In genomic region chr1:230403442-230403841, GRCh38 we compare ENCODE assay signal across 1 cellular context.
TF ChIP-seq lines count a peak whose summit lies in the region.

No MANE protein-coding gene starts in this region.

TF ChIP-seq in K562, 482 proteins besides CTCF, POLR2A, EP300 and RAD21 (continued from another document):
- no peak for TF ChIP-seq THAP12 (CRISPR knock-in tag; IDR thresholded peaks at IDR 0.05)
- TF ChIP-seq ASH1L (IDR thresholded peaks at IDR 0.05; ENCODE audit: borderline replicate concordance, low read depth, partially characterized antibody) = no peak
- no peak for TF ChIP-seq ARID4B (CRISPR knock-in tag; IDR thresholded peaks at IDR 0.05)
- no peak for TF ChIP-seq FOXK2 (conservative IDR thresholded peaks at IDR 0.05 in 1 of 2, IDR thresholded peaks at IDR 0.05 in 1 of 2; ENCODE audit: low read depth in 2 of 2)
- no peak for TF ChIP-seq ZNF76 (CRISPR knock-in tag; IDR thresholded peaks at IDR 0.05; ENCODE audit: borderline replicate concordance)
- no peak for TF ChIP-seq ZNF311 (CRISPR knock-in tag; IDR thresholded peaks at IDR 0.05)
- no peak for TF ChIP-seq C11orf30 (IDR thresholded peaks at IDR 0.05; ENCODE audit: low read depth)
- no peak for TF ChIP-seq ZNF12 (CRISPR knock-in tag; IDR thresholded peaks at IDR 0.05)
- no peak for TF ChIP-seq BDP1 (IDR thresholded peaks at IDR 0.05; ENCODE audit: insufficient read depth, insufficient read length)
- TF ChIP-seq NR3C1 (CRISPR knock-in tag; IDR thresholded peaks at IDR 0.05) = no peak
